Comparison of ENCODE assay signal across 8 cellular contexts in the genomic region with DNA sequence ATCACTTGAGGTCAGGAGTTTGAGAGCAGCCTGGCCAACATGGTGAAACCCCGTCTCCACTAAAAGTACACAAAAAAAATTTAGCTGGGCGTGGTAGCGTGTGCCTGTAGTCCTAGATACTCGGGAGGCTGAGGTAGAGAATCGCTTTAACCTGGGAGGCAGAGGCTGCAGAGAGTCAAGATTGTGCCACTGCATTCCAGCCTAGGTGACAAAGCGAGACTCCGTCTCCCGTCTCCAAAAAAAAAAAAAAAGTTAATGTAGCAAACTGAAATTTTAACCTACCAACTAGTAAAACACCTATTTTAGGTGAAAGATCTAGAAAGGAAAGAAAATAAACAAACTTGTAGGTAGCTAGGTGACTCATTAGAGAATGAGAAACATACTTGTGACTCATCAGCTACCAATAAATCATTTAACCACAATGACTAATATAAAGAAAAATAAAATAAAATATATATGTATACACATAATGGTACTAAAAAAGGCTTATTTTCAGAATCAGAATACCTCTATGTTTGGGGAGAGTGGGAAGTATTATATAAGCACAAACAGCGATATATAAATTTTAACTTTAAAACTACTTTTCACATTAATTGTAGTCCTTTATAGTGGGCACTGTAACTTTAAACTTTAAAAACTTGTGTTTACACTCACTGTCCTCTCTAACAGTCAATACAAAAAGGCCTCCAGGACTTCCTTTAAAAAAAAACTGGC. TPM values are rescaled to one million over a fixed set of nuclear protein-coding genes. Genes with fewer than 3 reads are reported as not detected.
DNase-seq lines count a peak whose midpoint lies in the region; ATAC-seq and TF ChIP-seq lines count a peak whose summit lies in the region.

No MANE protein-coding gene starts in this region.

- H3K36me3 ChIP-seq in aorta (ENCODE audit: control insufficient read depth in 1 of 2, insufficient read depth in 2 of 2, low read length in 1 of 2) (no peaks in the 10 kb centered on the region), ovary (no peaks in the 10 kb centered on the region)

- TF ChIP-seq EP300 in ovary (IDR thresholded peaks at IDR 0.05): no peak

- H3K27ac ChIP-seq in aorta (ENCODE audit: low read depth in 1 of 2, low read length in 2 of 2) (no peak overlapping the region), ovary (no peak overlapping the region)

- H3K9me3 ChIP-seq in aorta (ENCODE audit: control insufficient read depth, low read length): no peaks in the 10 kb centered on the region
- H3K9me3 ChIP-seq in ovary: no peaks in the 10 kb centered on the region

- TF ChIP-seq POLR2A in ovary (IDR thresholded peaks at IDR 0.05): no peak

- no peak for TF ChIP-seq CTCF in ovary (IDR thresholded peaks at IDR 0.05)

- peaks cover 23% of the 10 kb centered on the region for H3K4me1 Mint-ChIP-seq in memory B cell

- no peak overlapping the region for H3K4me3 Mint-ChIP-seq in memory B cell

- peak; percentile 23 for DNase-seq in AG08396 (ENCODE audit: low spot score)
- DNase-seq in HPDE6-E6E7 (ENCODE audit: extremely low spot score): peak; percentile 49
- DNase-seq in activated effector memory CD4-positive, alpha-beta T cell treated with Interleukin-2 at 50 U/mL for 16 hours: peak; percentile 36
- DNase-seq in memory B cell (ENCODE audit: low spot score in 2 of 2): no peak
- DNase-seq in D341Med (ENCODE audit: low spot score): no peak
- DNase-seq in aorta: no peak
- no peak for DNase-seq in ovary

- H3K4me1 ChIP-seq in aorta (ENCODE audit: control insufficient read depth in 1 of 2, insufficient read depth in 2 of 2, low read length in 2 of 2) (no peaks in the 10 kb centered on the region), ovary (ENCODE audit: insufficient read depth) (peaks cover 3% of the 10 kb centered on the region)

- H3K9me3 Mint-ChIP-seq in memory B cell: peaks cover 2% of the 10 kb centered on the region

- peak overlapping the region; percentile 76 for H3K27ac Mint-ChIP-seq in memory B cell

- 94 to 96% methylated on average over 9 of the region's 9 CpGs for WGBS in aorta, 2 donors
- WGBS in ovary, 3 donors: 90 to 94% (median 92%) methylated on average over 9 of the region's 9 CpGs

- peaks cover 24% of the 10 kb centered on the region for H3K36me3 Mint-ChIP-seq in memory B cell

- H3K4me3 ChIP-seq in aorta (ENCODE audit: low read length in 2 of 2) (no peak overlapping the region), ovary (no peak overlapping the region)

- H3K27me3 ChIP-seq in aorta (ENCODE audit: control insufficient read depth in 1 of 2, insufficient read depth in 2 of 2, low read length in 1 of 2) (no peaks in the 10 kb centered on the region), ovary (no peaks in the 10 kb centered on the region)

- ATAC-seq in GM19438 (IDR thresholded peaks at IDR 0.05; ENCODE audit: low read depth, unreplicated experiment) (peak; percentile 58), memory B cell (ENCODE audit: low read depth) (no peak), aorta (ENCODE audit: low FRiP score) (no peak)

- H3K27me3 Mint-ChIP-seq in memory B cell: no peaks in the 10 kb centered on the region

- intact Hi-C loops in aorta (cut with DNase I): no loop called here
- intact Hi-C loops in ovary (cut with DNase I): no loop called here

RNA-seq across cellular contexts. Expression of a gene that starts 36.6 kb away (rescaled TPM):
- total RNA-seq in aorta: 10 to 100 TPM; 59.8 to 67.7 TPM
- 10 to 100 TPM; 42.8 to 47.0 TPM for polyA plus RNA-seq in aorta
- total RNA-seq in ovary: 10 to 100 TPM; 58.9 to 79.5 (median 69.7) TPM
- 10 to 100 TPM; 55.2 to 70.7 TPM for polyA plus RNA-seq in ovary

Comparison
In these comparisons a context has a peak if more than half of its experiments do, and no peak if none do; other contexts are left out.
1. DNase-seq: peak in AG08396 (single experiment), HPDE6-E6E7 (single experiment) and activated effector memory CD4-positive, alpha-beta T cell treated with Interleukin-2 at 50 U/mL for 16 hours (single experiment); none in memory B cell (0 of 2), D341Med (single experiment), aorta (0 of 2) and ovary (0 of 5).